10 cellular contexts compared by ENCODE assay signal in genomic region chr19:42113641-42114348, GRCh38. TPM values are rescaled to one million over a fixed set of nuclear protein-coding genes. Genes with fewer than 3 reads are reported as not detected.
DNase-seq lines count a peak whose midpoint lies in the region; ATAC-seq, FAIRE-seq and TF ChIP-seq lines count a peak whose summit lies in the region.
"Had no signal": no experiment of that assay in that cellular context is flagged by ENCODE, and none has a peak within 500 bp of the region (broad histone marks: within the 10 kb centered on the region; RNA-seq: fewer than 3 reads in every experiment).

No MANE protein-coding gene starts in this region.

- no peak for TF ChIP-seq EP300 in A549 (IDR thresholded peaks at IDR 0.05)

- POLR2A ChIA-PET in A549 (lab: Yijun Ruan, JAX) = interaction anchor here (0.6 to 1.3 kb wide), 8 partner anchors 11 to 240 kb away, joined by 3 to 5 read pairs (median 3); partner anchors contain the start of genes PAFAH1B3 and ZNF526

- H3K9me3 Mint-ChIP-seq in effector memory CD8-positive, alpha-beta T cell = no peaks in the 10 kb centered on the region

- H3K27ac ChIP-seq in A549 (peak overlapping the region; percentile 57 to 75), parathyroid adenoma (peak overlapping the region; percentile 84)

- TF ChIP-seq RAD21 in A549 (conservative IDR thresholded peaks at IDR 0.05 in 1 of 2, IDR thresholded peaks at IDR 0.05 in 1 of 2) = no peak

- H3K27me3 Mint-ChIP-seq in effector memory CD8-positive, alpha-beta T cell = no peaks in the 10 kb centered on the region

- peaks cover 4 to 6% of the 10 kb centered on the region in 2 donors for H3K4me1 Mint-ChIP-seq in effector memory CD8-positive, alpha-beta T cell (ENCODE audit: low read depth in 2 of 2)

- H3K4me3 Mint-ChIP-seq in effector memory CD8-positive, alpha-beta T cell = no peak overlapping the region

- 28% methylated on average over 10 of the region's 10 CpGs for WGBS in A549 (ENCODE audit: missing lambda C conversion rate)

- H3K36me3 ChIP-seq in parathyroid adenoma (ENCODE audit: control insufficient read depth, insufficient read depth, low read length) = no peaks in the 10 kb centered on the region
- H3K36me3 ChIP-seq: HAP-1 had no signal

- peak overlapping the region; percentile 79 for H2AFZ ChIP-seq in parathyroid adenoma

- H3K4me2 ChIP-seq in A549 (peak overlapping the region; percentile 45), parathyroid adenoma (ENCODE audit: low read length) (peak overlapping the region; percentile 10)

- TF ChIP-seq POLR2A in A549 (IDR thresholded peaks at IDR 0.05; ENCODE audit: low read length) = no peak

- H3K79me2 ChIP-seq in parathyroid adenoma = no peaks in the 10 kb centered on the region

- no peaks in the 10 kb centered on the region for H3K27me3 ChIP-seq in parathyroid adenoma (ENCODE audit: control insufficient read depth, insufficient read depth, low read length)

- CTCF ChIA-PET in A549 (lab: Yijun Ruan, JAX) = interaction anchor here (0.5 to 32.8 kb wide), 33 partner anchors 12 to 327 kb away, joined by 3 to 678 read pairs (median 4); partner anchors contain the start of genes GSK3A, POU2F2 and ZNF574

- ATAC-seq in A549 (peak; percentile 75 to 90), HG02884 (IDR thresholded peaks at IDR 0.05; ENCODE audit: unreplicated experiment) (peak; percentile 39)
- ATAC-seq in effector memory CD8-positive, alpha-beta T cell (replicated peaks) = peak; percentile 26

- H3K4me3 ChIP-seq in A549 (no peak overlapping the region), GM12865 (ENCODE audit: low read depth, low read length) (peak overlapping the region; percentile 3; the same call in 1 of the 2 replicates), parathyroid adenoma (ENCODE audit: low read depth, low read length) (no peak overlapping the region)
- H3K4me3 ChIP-seq: HAP-1 had no signal

- H3K36me3 Mint-ChIP-seq in effector memory CD8-positive, alpha-beta T cell (ENCODE audit: insufficient read depth) = peaks cover 7% of the 10 kb centered on the region

- peak overlapping the region; percentile 8 to 46 for H3K27ac Mint-ChIP-seq in effector memory CD8-positive, alpha-beta T cell

- FAIRE-seq in A549 (lab: Jason Lieb, UNC) = peak; percentile 95

- peaks cover 28% of the 10 kb centered on the region for H3K4me1 ChIP-seq in A549
- H3K4me1 ChIP-seq in parathyroid adenoma = peaks cover 24% of the 10 kb centered on the region
- H3K4me1 ChIP-seq: HAP-1 had no signal

- DNase-seq in A549 (ENCODE audit: low read depth in 1 of 2, low spot score in 1 of 2) (peak; percentile 88 to 97), GM12865 (ENCODE audit: low read depth) (peak; percentile 85), NCI-H82 treated with DMSO at 0.1 percent for 48 hours (lab: John Stamatoyannopoulos, UW; ENCODE audit: unreplicated experiment) (peak; percentile 97), C1 segment of cervical spinal cord (lab: John Stamatoyannopoulos, UW) (no peak), T-helper 9 cell (no peak)
- DNase-seq in effector memory CD8-positive, alpha-beta T cell = no peak
- DNase-seq: left cardiac atrium had no signal

- H3K9ac ChIP-seq in parathyroid adenoma = no peak overlapping the region

- peak; percentile 55 for TF ChIP-seq CTCF in A549 (IDR thresholded peaks at IDR 0.05)
- TF ChIP-seq CTCF in GM12865 (IDR thresholded peaks at IDR 0.05; ENCODE audit: insufficient read depth, low read depth, low read length, missing control alignments) = peak; percentile 15
- TF ChIP-seq CTCF in parathyroid adenoma (IDR thresholded peaks at IDR 0.05) = no peak

- H3K9me3 ChIP-seq in A549 = no peaks in the 10 kb centered on the region
- no peaks in the 10 kb centered on the region for H3K9me3 ChIP-seq in parathyroid adenoma (ENCODE audit: control insufficient read depth, low read length)
- H3K9me3 ChIP-seq: HAP-1 had no signal

TF ChIP-seq in A549, 52 proteins besides CTCF, POLR2A, EP300 and RAD21:
- TF ChIP-seq HEYL (CRISPR knock-in tag; IDR thresholded peaks at IDR 0.05) (no peak), MAX (IDR thresholded peaks at IDR 0.05) (peak; percentile 72; the same call in 1 of the 2 replicates), JUNB (IDR thresholded peaks at IDR 0.05) (peak; percentile 51), REST (IDR thresholded peaks at IDR 0.05) (no peak), JUN (IDR thresholded peaks at IDR 0.05) (peak in 1 of 2 experiments; percentile 63; a peak in 2 of 5 replicates), FOSL2 (IDR thresholded peaks at IDR 0.05) (peak; percentile 80), FOSL2 (CRISPR knock-in tag; IDR thresholded peaks at IDR 0.05) (peak; percentile 85)
TF ChIP-seq in A549: peak in this region for 4.

RNA-seq across cellular contexts. Expression of gene POU2F2, which starts 18.5 kb away (rescaled TPM):
- 0.15 and 0.16 TPM in 2 replicates for polyA plus RNA-seq in A549 (2011; rRNA removed)
- polyA plus RNA-seq in A549 (2012; cell fraction: cytosol; rRNA removed) = 0.13 and 0.14 TPM in 2 replicates
- 0.56 and 0.83 TPM in 2 replicates for polyA plus RNA-seq in A549 (2012; cell fraction: nucleus; rRNA removed)
- 0.24 to 0.49 TPM (median 0.28 TPM) in 3 replicates for polyA plus RNA-seq in A549 (2017; fragmentation: RNase III; extraction: RNeasy Plus Mini Kit Qiagen cat#74134 plus additional on column Dnase treatment)
- polyA minus RNA-seq in A549 (2011; rRNA and poly(A)+ RNA removed) = 0.58 TPM in 1 of 2 replicates, not detected in the other

RNA-seq across cellular contexts. Expression of gene ZNF574, which starts 37.8 kb away (rescaled TPM):
- polyA plus RNA-seq in A549 (2011; rRNA removed) (11.3 and 16.9 TPM in 2 replicates), A549 (2017; fragmentation: RNase III; extraction: RNeasy Plus Mini Kit Qiagen cat#74134 plus additional on column Dnase treatment) (20.9 to 21.8 TPM (median 21.1 TPM) in 3 replicates)
- polyA plus RNA-seq in A549 (2012; cell fraction: cytosol; rRNA removed) = 17.0 and 26.0 TPM in 2 replicates
- polyA plus RNA-seq in A549 (2012; cell fraction: nucleus; rRNA removed) = 31.8 and 49.4 TPM in 2 replicates
- 41.8 and 63.4 TPM in 2 replicates for polyA minus RNA-seq in A549 (2011; rRNA and poly(A)+ RNA removed)

RNA-seq across cellular contexts. Expression of gene GRIK5, which starts 43.8 kb away (rescaled TPM):
- polyA plus RNA-seq in A549 (2011; rRNA removed) (0.22 and 0.42 TPM in 2 replicates), A549 (2017; fragmentation: RNase III; extraction: RNeasy Plus Mini Kit Qiagen cat#74134 plus additional on column Dnase treatment) (0.30 to 0.54 TPM (median 0.45 TPM) in 3 replicates)
- 0.26 and 0.32 TPM in 2 replicates for polyA plus RNA-seq in A549 (2012; cell fraction: cytosol; rRNA removed)
- polyA plus RNA-seq in A549 (2012; cell fraction: nucleus; rRNA removed) = 1.6 and 2.0 TPM in 2 replicates
- polyA minus RNA-seq in A549 (2011; rRNA and poly(A)+ RNA removed) = 0.12 and 0.34 TPM in 2 replicates

Comparison
In these comparisons a context has a peak if more than half of its experiments do, and no peak if none do; other contexts are left out.
1. ATAC-seq: peak in every context shown above with its lines; median percentile 82 in A549; 39 in HG02884; 26 in effector memory CD8-positive, alpha-beta T cell.
2. DNase-seq: peak in A549 (2 of 2), GM12865 (single experiment) and NCI-H82 treated with DMSO at 0.1 percent for 48 hours (single experiment); none in effector memory CD8-positive, alpha-beta T cell (0 of 3), C1 segment of cervical spinal cord (0 of 14) and T-helper 9 cell (single experiment).